15 cellular contexts compared by ENCODE assay signal in genomic region chr5:72633649-72634048, GRCh38.
DNase-seq lines count a peak whose midpoint lies in the region; ATAC-seq and TF ChIP-seq lines count a peak whose summit lies in the region.
"Had no signal": no experiment of that assay in that cellular context is flagged by ENCODE, and none has a peak within 500 bp of the region (broad histone marks: within the 10 kb centered on the region; RNA-seq: fewer than 3 reads in every experiment).

No MANE protein-coding gene starts in this region.

- no peaks in the 10 kb centered on the region for H3K4me1 Mint-ChIP-seq in CD4-positive, alpha-beta T cell (ENCODE audit: low read depth)

- CTCF ChIA-PET in IMR-90 (lab: Yijun Ruan, JAX) = interaction anchor here (0.6 to 1.6 kb wide), 3 partner anchors 23 to 449 kb away, joined by 3 to 4 read pairs (median 4); no protein-coding TSS in a partner anchor
- CTCF ChIA-PET in CD4-positive, alpha-beta T cell (lab: Charles Lee) = no interaction called here

- dilution Hi-C loops in IMR-90 (cut with HindIII; ENCODE audit: low sequenced_read_pairs, unreplicated experiment) = no loop called here

- H3K27ac Mint-ChIP-seq in CD4-positive, alpha-beta T cell = no peak overlapping the region
- H3K27ac Mint-ChIP-seq: type B pancreatic cell had no signal

- POLR2A ChIA-PET in IMR-90 (lab: Charles Lee; ENCODE audit: unreplicated experiment) = no interaction called here
- POLR2A ChIA-PET in CD4-positive, alpha-beta T cell (lab: Charles Lee) = no interaction called here

- DNase-seq in AG08395 (ENCODE audit: low spot score) (peak; percentile 85), IMR-90 (peak; percentile 82), dedifferentiated amniotic fluid mesenchymal stem cell (ENCODE audit: extremely low spot score) (peak; percentile 77), upper lobe of right lung (no peak), H4 (ENCODE audit: low spot score) (no peak)
- no peak for DNase-seq in CD4-positive, alpha-beta T cell
- DNase-seq: activated CD4-positive, CD25-positive, alpha-beta regulatory T cell; AML-193; DMS79 treated with DMSO at 0.1 percent for 48 hours; heart right ventricle; left ventricle myocardium superior; MV-4-11 had no signal

- ATAC-seq in IMR-90 (ENCODE audit: low read depth) = peak; percentile 89
- no peak for ATAC-seq in upper lobe of right lung
- ATAC-seq in CD4-positive, alpha-beta T cell (ENCODE audit: poor library complexity) = no peak
- no peak for ATAC-seq in GM21576 (IDR thresholded peaks at IDR 0.05; ENCODE audit: unreplicated experiment)
- ATAC-seq: left ventricle myocardium superior had no signal

- no peak overlapping the region for H3K4me3 Mint-ChIP-seq in CD4-positive, alpha-beta T cell
- H3K4me3 Mint-ChIP-seq: type B pancreatic cell had no signal

- no TSS peak for BruUV-seq in IMR-90 (replicated peaks; lab: Mats Ljungman, UMichigan)

- H2AK5ac ChIP-seq in IMR-90 (ENCODE audit: low read depth, low read length) = no peak overlapping the region

- no peak overlapping the region for H3K4me2 ChIP-seq in IMR-90 (ENCODE audit: low read depth, low read length)

- no peaks in the 10 kb centered on the region for H3K36me3 ChIP-seq in IMR-90 (ENCODE audit: control insufficient read depth, insufficient read depth, low read length)
- no peaks in the 10 kb centered on the region for H3K36me3 ChIP-seq in muscle layer of duodenum (ENCODE audit: control insufficient read depth in 1 of 2, insufficient read depth in 2 of 2, low read length in 2 of 2)
- no peaks in the 10 kb centered on the region for H3K36me3 ChIP-seq in upper lobe of right lung
- H3K36me3 ChIP-seq: heart right ventricle had no signal

- TF ChIP-seq POLR2A in IMR-90 (IDR thresholded peaks at IDR 0.05; ENCODE audit: low read depth, low read length) = no peak

- H3K9ac ChIP-seq in IMR-90 (ENCODE audit: low read depth, low read length) = no peak overlapping the region

- no peaks in the 10 kb centered on the region for H3K79me1 ChIP-seq in IMR-90 (ENCODE audit: low read depth in 1 of 2, low read length in 2 of 2)

- H4K20me1 ChIP-seq in IMR-90 (ENCODE audit: insufficient read depth, low read length) = no peaks in the 10 kb centered on the region

- in situ Hi-C loops in IMR-90 (cut with MboI; ENCODE audit: low sequenced_read_pairs) = no loop called here

- TF ChIP-seq CTCF in IMR-90 (conservative IDR thresholded peaks at IDR 0.05; ENCODE audit: low read depth, low read length) (no peak), upper lobe of right lung (IDR thresholded peaks at IDR 0.05) (no peak)
- no peak for TF ChIP-seq CTCF in CD4-positive, alpha-beta T cell (IDR thresholded peaks at IDR 0.05)

- no peak for TF ChIP-seq RAD21 in IMR-90 (IDR thresholded peaks at IDR 0.05; ENCODE audit: low read length)

- no peak overlapping the region for H2BK120ac ChIP-seq in IMR-90 (ENCODE audit: low read depth, low read length)

- H4K5ac ChIP-seq in IMR-90 (ENCODE audit: low read depth, low read length) = no peak overlapping the region

- no peak overlapping the region for H2AK9ac ChIP-seq in IMR-90 (replicated peaks; ENCODE audit: low read depth, low read length, poor library complexity)

- no CpG with 5 or more reads among the region's 1 CpG for WGBS in IMR-90 (ENCODE audit: extremely low coverage in 2 of 2, insufficient read length in 1 of 2), 2 experiments

- H3K4me3 ChIP-seq in IMR-90 (ENCODE audit: insufficient read depth, low read depth, low read length) = no peak overlapping the region
- H3K4me3 ChIP-seq in muscle layer of duodenum (ENCODE audit: low read depth in 1 of 2, low read length in 2 of 2) = no peak overlapping the region
- H3K4me3 ChIP-seq in upper lobe of right lung = no peak overlapping the region
- H3K4me3 ChIP-seq: heart right ventricle had no signal

- H3K14ac ChIP-seq in IMR-90 (replicated peaks; ENCODE audit: low read depth, low read length) = 0 out of 2 replicates have a peak overlapping the region, but pooled peaks have one; percentile 50

- no peaks in the 10 kb centered on the region for H3K36me3 Mint-ChIP-seq in CD4-positive, alpha-beta T cell (ENCODE audit: low read depth)
- H3K36me3 Mint-ChIP-seq: type B pancreatic cell had no signal

- H3K27ac ChIP-seq in IMR-90 (ENCODE audit: insufficient read depth, low read length) (no peak overlapping the region), muscle layer of duodenum (ENCODE audit: low read length) (peak overlapping the region; percentile 28), upper lobe of right lung (no peak overlapping the region)
- no peak overlapping the region for H3K27ac ChIP-seq in CD4-positive, alpha-beta T cell (ENCODE audit: low read depth, low read length)
- H3K27ac ChIP-seq: heart right ventricle had no signal

- no peak overlapping the region for H3K18ac ChIP-seq in IMR-90 (ENCODE audit: low read depth, low read length)

- no peaks in the 10 kb centered on the region for H3K9me3 Mint-ChIP-seq in CD4-positive, alpha-beta T cell
- H3K9me3 Mint-ChIP-seq: type B pancreatic cell had no signal

- H3K56ac ChIP-seq in IMR-90 (ENCODE audit: extremely low read depth, insufficient read depth, low read length) = no peak overlapping the region

- 0 out of 3 replicates have a peak overlapping the region, but pooled peaks have one; percentile 53 for H2BK15ac ChIP-seq in IMR-90 (ENCODE audit: low read depth, low read length)

- H3K4me1 ChIP-seq in IMR-90 (ENCODE audit: control insufficient read depth, insufficient read depth, low read length) (peaks cover 17% of the 10 kb centered on the region), muscle layer of duodenum (ENCODE audit: control insufficient read depth in 1 of 2, insufficient read depth in 2 of 2, low read length in 2 of 2) (peaks cover 5 to 11% of the 10 kb centered on the region in 2 donors), upper lobe of right lung (peaks cover 4% of the 10 kb centered on the region)
- H3K4me1 ChIP-seq: heart right ventricle had no signal

- no peak overlapping the region for H3K23ac ChIP-seq in IMR-90 (ENCODE audit: low read depth, low read length)

- H3K27me3 ChIP-seq in IMR-90 (ENCODE audit: control insufficient read depth, insufficient read depth, low read length) = no peaks in the 10 kb centered on the region
- no peaks in the 10 kb centered on the region for H3K27me3 ChIP-seq in muscle layer of duodenum (ENCODE audit: low read depth, low read length)
- H3K27me3 ChIP-seq in upper lobe of right lung = no peaks in the 10 kb centered on the region
- no peaks in the 10 kb centered on the region for H3K27me3 ChIP-seq in CD4-positive, alpha-beta T cell (ENCODE audit: control insufficient read depth, insufficient read depth, low read length)
- H3K27me3 ChIP-seq: heart right ventricle had no signal

- H2AFZ ChIP-seq in IMR-90 (replicated peaks; ENCODE audit: low read length, poor library complexity) = no peak overlapping the region

- H3K9me1 ChIP-seq in IMR-90 (ENCODE audit: insufficient read depth, low read length) = peaks cover 3% of the 10 kb centered on the region; the same call in 1 of the 2 replicates

- intact Hi-C loops in IMR-90 (cut with micrococcal nuclease) (no loop called here), upper lobe of right lung (cut with DNase I) (no loop called here)
- intact Hi-C loops in CD4-positive, alpha-beta T cell (cut with DNase I, micrococcal nuclease) = no loop called here

- H2BK20ac ChIP-seq in IMR-90 (ENCODE audit: low read depth, low read length) = no peak overlapping the region; the same call in 1 of the 2 replicates

- peak overlapping the region; percentile 15 for H2BK5ac ChIP-seq in IMR-90 (ENCODE audit: low read depth, low read length, poor library complexity, severe bottlenecking)

- H4K91ac ChIP-seq in IMR-90 (ENCODE audit: insufficient read depth, low read depth, low read length) = no peak overlapping the region

- H3K4ac ChIP-seq in IMR-90 (ENCODE audit: low read depth, low read length) = no peak overlapping the region

- no peaks in the 10 kb centered on the region for H3K9me3 ChIP-seq in IMR-90 (ENCODE audit: control insufficient read depth, insufficient read depth, low read length)
- H3K9me3 ChIP-seq in muscle layer of duodenum (ENCODE audit: control insufficient read depth in 1 of 2, low read length in 2 of 2) = no peaks in the 10 kb centered on the region
- no peaks in the 10 kb centered on the region for H3K9me3 ChIP-seq in upper lobe of right lung
- no peaks in the 10 kb centered on the region for H3K9me3 ChIP-seq in CD4-positive, alpha-beta T cell (ENCODE audit: control insufficient read depth, low read length)
- H3K9me3 ChIP-seq: heart right ventricle had no signal

- no peak overlapping the region for H4K8ac ChIP-seq in IMR-90 (ENCODE audit: low read depth in 2 of 2, low read length in 2 of 2)

- H3K27me3 Mint-ChIP-seq in CD4-positive, alpha-beta T cell = peaks cover 27% of the 10 kb centered on the region
- H3K27me3 Mint-ChIP-seq: type B pancreatic cell had no signal

TF ChIP-seq in IMR-90, 13 proteins besides CTCF, POLR2A, EP300 and RAD21:
- TF ChIP-seq ELK1 (IDR thresholded peaks at IDR 0.05; ENCODE audit: borderline replicate concordance, low read depth, low read length) = no peak

Comparison
In these comparisons a context has a peak if more than half of its experiments do, and no peak if none do; other contexts are left out.
1. DNase-seq: peak in AG08395 (single experiment), IMR-90 (single experiment) and dedifferentiated amniotic fluid mesenchymal stem cell (single experiment); none in upper lobe of right lung (single experiment), CD4-positive, alpha-beta T cell (0 of 10) and H4 (single experiment).